Comparison of ENCODE assay signal across 8 cellular contexts in the genomic region with DNA sequence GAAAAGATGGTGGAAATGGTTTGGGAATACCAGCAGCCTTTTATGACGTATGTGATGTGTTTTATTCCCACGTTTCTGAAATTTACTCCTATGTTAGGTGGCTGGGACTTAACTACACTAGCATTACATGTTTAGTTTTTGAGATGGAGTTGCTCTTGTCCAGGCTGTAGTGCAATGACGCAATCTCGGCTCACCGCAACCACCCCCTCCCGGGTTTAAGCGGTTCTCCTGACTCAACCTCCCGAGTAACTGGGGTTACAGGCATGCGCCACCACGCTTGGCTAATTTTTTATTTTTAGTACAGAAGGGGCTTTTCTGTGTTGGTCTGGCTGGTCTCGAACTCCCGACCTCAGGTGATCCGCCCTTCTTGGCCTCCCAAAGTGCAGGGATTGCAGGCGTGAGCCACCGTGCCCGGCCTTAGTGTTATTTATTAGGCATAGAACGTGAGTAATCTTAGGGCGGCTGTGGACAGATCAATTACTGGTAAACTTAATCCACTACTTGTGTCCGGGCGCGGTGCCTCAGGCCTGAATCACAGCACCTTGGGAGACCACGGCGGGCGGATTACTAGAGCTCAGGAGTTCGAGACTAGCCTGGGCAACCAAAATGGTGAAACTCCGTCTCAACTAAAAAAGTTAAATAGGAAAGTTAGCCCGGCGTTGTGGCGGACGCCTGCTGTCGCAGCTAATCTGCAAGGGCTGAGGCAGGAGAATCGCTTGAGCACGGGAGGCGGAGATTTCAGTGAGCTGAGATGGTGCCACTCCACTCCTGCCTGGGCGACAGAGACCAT.
DNase-seq lines count a peak whose midpoint lies in the region; ATAC-seq and TF ChIP-seq lines count a peak whose summit lies in the region.

No MANE protein-coding gene starts in this region.

- H3K27me3 Mint-ChIP-seq in T-helper 17 cell = no peaks in the 10 kb centered on the region

- no peaks in the 10 kb centered on the region for H3K27me3 ChIP-seq in mucosa of stomach (ENCODE audit: control insufficient read depth, insufficient read depth, low read length)
- H3K27me3 ChIP-seq in upper lobe of left lung = peaks cover 0 to 7% (median 0%) of the 10 kb centered on the region in 4 donors

- DNase-seq in T-helper 17 cell (peak in 2 of 3 donors; percentile 22 to 35), upper lobe of left lung (peak; percentile 39 to 55), NCI-H774 (lab: John Stamatoyannopoulos, UW) (no peak), Kasumi-1 (lab: John Stamatoyannopoulos, UW) (no peak), NAMALWA (ENCODE audit: low spot score) (no peak)

- H3K4me3 Mint-ChIP-seq in T-helper 17 cell = peak overlapping the region; percentile 85

- TF ChIP-seq CTCF in upper lobe of left lung (IDR thresholded peaks at IDR 0.05) = no peak

- peak overlapping the region; percentile 73 for H3K9ac ChIP-seq in mucosa of stomach (ENCODE audit: low read length)

- H3K27ac Mint-ChIP-seq in T-helper 17 cell = peak overlapping the region; percentile 96

- H3K4me1 Mint-ChIP-seq in T-helper 17 cell = peaks cover 9% of the 10 kb centered on the region

- TF ChIP-seq EP300 in upper lobe of left lung (IDR thresholded peaks at IDR 0.05) = no peak

- no peaks in the 10 kb centered on the region for H3K9me3 ChIP-seq in T-helper 17 cell (ENCODE audit: control insufficient read depth, low read length, poor library complexity, severe bottlenecking)
- H3K9me3 ChIP-seq in mucosa of stomach (ENCODE audit: control insufficient read depth, low read length) = no peaks in the 10 kb centered on the region
- no peaks in the 10 kb centered on the region for H3K9me3 ChIP-seq in upper lobe of left lung

- H3K4me1 ChIP-seq in mucosa of stomach (ENCODE audit: control insufficient read depth, insufficient read depth, low read length) (peaks cover 17% of the 10 kb centered on the region), upper lobe of left lung (peaks cover 0 to 2% (median 0%) of the 10 kb centered on the region in 4 donors)

- peak; percentile 8 for ATAC-seq in GM19397 (IDR thresholded peaks at IDR 0.05; ENCODE audit: unreplicated experiment)
- ATAC-seq in T-helper 17 cell = peak; percentile 48
- ATAC-seq in upper lobe of left lung (ENCODE audit: low FRiP score in 2 of 2) = peak in 1 of 2 donors; percentile 46

- H3K27ac ChIP-seq in cingulate gyrus (ENCODE audit: low read depth, low read length) (peak overlapping the region; percentile 4), upper lobe of left lung (peak overlapping the region; percentile 87 to 93 (median 88))

- H3K36me3 ChIP-seq in mucosa of stomach (ENCODE audit: control insufficient read depth, insufficient read depth, low read length) (no peaks in the 10 kb centered on the region), upper lobe of left lung (no peaks in the 10 kb centered on the region)

- no peaks in the 10 kb centered on the region for H3K36me3 Mint-ChIP-seq in T-helper 17 cell (ENCODE audit: low read depth)

- TF ChIP-seq POLR2A in upper lobe of left lung (IDR thresholded peaks at IDR 0.05) = no peak

- 42 to 49% methylated on average over 34 to 35 of the region's 35 CpGs for WGBS in upper lobe of left lung, 2 donors

- H3K4me3 ChIP-seq in mucosa of stomach (ENCODE audit: low read length) = peak overlapping the region; percentile 21
- peak overlapping the region in 3 of 4 donors; percentile 41 to 53 (median 48) for H3K4me3 ChIP-seq in upper lobe of left lung

Comparison
In these comparisons a context has a peak if more than half of its experiments do, and no peak if none do; other contexts are left out.
1. DNase-seq: peak in T-helper 17 cell (2 of 3) and upper lobe of left lung (2 of 2); none in NCI-H774 (single experiment), Kasumi-1 (0 of 2) and NAMALWA (single experiment).